18 cellular contexts compared by ENCODE assay signal in genomic region chr10:114041166-114041565, GRCh38. TPM values are rescaled to one million over a fixed set of nuclear protein-coding genes. Genes with fewer than 3 reads are reported as not detected.
DNase-seq lines count a peak whose midpoint lies in the region; ATAC-seq, FAIRE-seq and TF ChIP-seq lines count a peak whose summit lies in the region.
"Had no signal": no experiment of that assay in that cellular context is flagged by ENCODE, and none has a peak within 500 bp of the region (broad histone marks: within the 10 kb centered on the region; RNA-seq: fewer than 3 reads in every experiment).

No MANE protein-coding gene starts in this region.

- TF ChIP-seq CTCF in Panc1 (IDR thresholded peaks at IDR 0.05) (no peak), prostate gland (IDR thresholded peaks at IDR 0.05) (no peak)

- ATAC-seq in Panc1 (no peak), left cardiac atrium (peak; percentile 23 to 54), GM21367 (IDR thresholded peaks at IDR 0.05; ENCODE audit: unreplicated experiment) (no peak), GM18520 (IDR thresholded peaks at IDR 0.05; ENCODE audit: unreplicated experiment) (no peak), GM19455 (IDR thresholded peaks at IDR 0.05; ENCODE audit: unreplicated experiment) (no peak)
- ATAC-seq: HCT116 had no signal

- POLR2A ChIA-PET in Panc1 (lab: Charles Lee): interaction anchor here (0.8 kb wide), 1 partner anchor 150 kb away, joined by 3 read pairs; no protein-coding TSS in a partner anchor

- H3K4me1 ChIP-seq in Panc1 (ENCODE audit: control insufficient read depth, insufficient read depth, low read length): peaks cover 28% of the 10 kb centered on the region
- no peaks in the 10 kb centered on the region for H3K4me1 ChIP-seq in prostate gland (replicated peaks)

- WGBS in prostate gland: 81% methylated on average over 8 of the region's 8 CpGs

- intact Hi-C loops in Panc1 (cut with micrococcal nuclease; ENCODE audit: unreplicated experiment): loop anchor here (10.0 kb wide), 1 partner anchor 116 kb away; no protein-coding TSS in a partner anchor
- intact Hi-C loops in left cardiac atrium (cut with DNase I): loop anchor here (5.0 to 10.0 kb wide), 2 partner anchors 139 to 186 kb away; partner anchors contain the start of genes DCLRE1A (in 1 of the 2) and NHLRC2 (in 1 of the 2)
- intact Hi-C loops in prostate gland (cut with DNase I): loop anchor here (5.0 kb wide), 1 partner anchor 84 kb away; no protein-coding TSS in a partner anchor

- CTCF ChIA-PET in Panc1 (lab: Charles Lee): no interaction called here

- in situ Hi-C loops in Panc1 (cut with HindIII; ENCODE audit: low pct_unique_long_range_greater_than_20kb, low sequenced_read_pairs): no loop called here

- H3K9me3 ChIP-seq in Panc1 (ENCODE audit: control insufficient read depth, insufficient read depth, low read depth, low read length): 0 out of 2 replicates have a peak, but pooled peaks cover 2% of the 10 kb centered on the region
- H3K9me3 ChIP-seq in prostate gland: no peaks in the 10 kb centered on the region

- TF ChIP-seq POLR2A in prostate gland (IDR thresholded peaks at IDR 0.05): no peak

- no peaks in the 10 kb centered on the region for H3K36me3 ChIP-seq in Panc1 (ENCODE audit: control insufficient read depth, insufficient read depth, low read length)
- no peaks in the 10 kb centered on the region for H3K36me3 ChIP-seq in prostate gland

- no peak overlapping the region for H3K4me3 ChIP-seq in Panc1 (ENCODE audit: low read depth in 2 of 2, low read length in 2 of 2)
- no peak overlapping the region for H3K4me3 ChIP-seq in prostate gland

- BruUV-seq in Panc1 (replicated peaks; lab: Mats Ljungman, UMichigan): no TSS peak

- peak; percentile 92 for FAIRE-seq in G401.6 (lab: Jason Lieb, UNC)
- FAIRE-seq: RCC 7860 had no signal

- no peaks in the 10 kb centered on the region for H3K27me3 ChIP-seq in Panc1 (ENCODE audit: control insufficient read depth, insufficient read depth, low read length)
- H3K27me3 ChIP-seq in prostate gland (replicated peaks; ENCODE audit: insufficient read depth): no peaks in the 10 kb centered on the region

- no peak for DNase-seq in Panc1 (ENCODE audit: low read depth, low spot score)
- no peak for DNase-seq in left cardiac atrium
- no peak for DNase-seq in prostate gland (ENCODE audit: low spot score)
- DNase-seq in C1 segment of cervical spinal cord (lab: John Stamatoyannopoulos, UW): no peak
- DNase-seq: DMS79 treated with DMSO at 0.1 percent for 48 hours; GOT3; NCI-H1105; NCI-H2081 treated with DMSO at 0.1 percent for 48 hours; NK-92 treated with Interleukin-12 subunit alpha and Interleukin-12 subunit beta, amount 100 ng/mL, for 24 hours; SHP77 had no signal

- peak overlapping the region; percentile 36; the same call in 1 of the 2 replicates for H3K27ac ChIP-seq in Panc1 (ENCODE audit: low read length)
- peak overlapping the region; percentile 97 to 99 for H3K27ac ChIP-seq in prostate gland
- H3K27ac ChIP-seq: C4-2B, SK-N-MC had no signal

RNA-seq across cellular contexts. Expression of gene ADRB1, which starts 2.5 kb away (rescaled TPM):
- 12.9 TPM for total RNA-seq in Panc1 (2021; ENCODE audit: unreplicated experiment)
- polyA plus RNA-seq in Panc1 (2012; ENCODE audit: insufficient read length): 11.0 TPM
- 10 to 100 TPM; 53.0 to 60.9 TPM for total RNA-seq in left cardiac atrium
- total RNA-seq in prostate gland: 10 to 100 TPM; 10.2 to 15.4 TPM

Comparison
In these comparisons a context has a peak if more than half of its experiments do, and no peak if none do; other contexts are left out.
1. ATAC-seq: peak in left cardiac atrium (2 of 2); none in Panc1 (single experiment), GM21367 (single experiment), GM18520 (single experiment) and GM19455 (single experiment).